ENCODE assay signal across 1 cellular context in the genomic region with DNA sequence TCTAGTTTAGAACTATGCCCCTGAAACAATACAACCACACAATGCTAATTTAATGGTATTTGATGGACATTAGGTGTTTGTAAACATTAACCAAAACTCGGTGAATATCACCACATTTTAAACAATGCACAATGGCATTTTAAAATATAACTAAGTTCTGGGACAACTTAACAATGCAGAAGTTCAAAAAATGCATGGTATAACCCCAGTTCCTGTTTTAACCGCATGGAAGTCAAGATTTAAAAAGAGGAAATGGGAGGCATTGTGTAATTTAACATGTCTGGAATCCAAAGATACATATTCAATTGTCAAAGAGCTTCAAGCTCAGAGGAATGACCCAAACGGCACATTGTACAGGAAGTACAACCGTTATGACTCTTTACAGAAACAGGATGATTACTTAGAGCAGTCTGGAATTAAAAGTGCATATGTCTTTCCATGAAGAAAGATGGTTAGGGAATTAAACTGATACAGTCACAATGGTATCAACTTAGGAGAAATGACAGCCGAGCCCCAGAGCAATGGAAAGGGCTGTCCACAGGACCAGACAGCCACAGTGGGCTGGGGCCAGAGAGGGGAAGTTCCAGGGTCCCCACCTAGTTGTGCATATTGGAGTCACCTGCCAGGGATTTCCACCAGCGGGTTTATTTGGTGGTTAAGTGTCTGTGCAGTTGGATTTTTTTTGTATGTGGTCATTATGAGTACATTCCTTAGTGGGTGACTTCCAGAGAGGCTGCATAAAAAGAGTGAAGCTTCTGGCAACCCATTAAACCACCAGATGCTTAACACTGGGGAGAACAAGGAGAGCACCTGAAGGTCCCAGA.
A peak's percentile ranks its signal among the peaks of the same experiment; 100 is the strongest.
TF ChIP-seq lines count a peak whose summit lies in the region.

No MANE protein-coding gene starts in this region.

TF ChIP-seq in HepG2, 621 proteins besides CTCF, POLR2A, EP300 and RAD21 (continues in another document):
- TF ChIP-seq KDM5B (CRISPR knock-in tag; IDR thresholded peaks at IDR 0.05; ENCODE audit: borderline replicate concordance), result no peak
- TF ChIP-seq ZNF605 (CRISPR knock-in tag; IDR thresholded peaks at IDR 0.05), result no peak
- TF ChIP-seq TSC22D2 (CRISPR knock-in tag; IDR thresholded peaks at IDR 0.05; ENCODE audit: borderline replicate concordance), result no peak
- TF ChIP-seq, protein P1, sequence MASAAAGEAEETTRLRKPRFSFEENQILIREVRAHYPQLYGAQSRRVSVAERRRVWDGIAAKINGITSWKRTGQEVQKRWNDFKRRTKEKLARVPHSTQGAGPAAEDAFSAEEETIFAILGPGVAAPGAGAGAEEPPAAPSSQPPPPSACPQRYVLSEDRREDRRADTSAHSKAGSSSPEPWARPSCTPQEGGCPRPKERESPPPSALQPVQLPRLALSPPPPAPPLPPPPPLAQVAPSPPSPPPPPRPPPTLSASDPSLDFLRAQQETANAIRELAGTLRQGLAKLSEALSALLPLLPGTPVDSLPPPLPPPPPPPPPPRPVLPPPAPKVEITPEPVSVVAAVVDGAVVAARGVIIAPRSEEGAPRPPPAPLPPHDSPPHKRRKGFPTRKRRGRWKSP (CRISPR knock-in tag; IDR thresholded peaks at IDR 0.05), result 0 out of 2 replicates have a peak, but pooled peaks have one; percentile 0
- TF ChIP-seq ELF1 (CRISPR knock-in tag; IDR thresholded peaks at IDR 0.05), result no peak
- TF ChIP-seq ZNF552 (CRISPR knock-in tag; IDR thresholded peaks at IDR 0.05; ENCODE audit: borderline replicate concordance), result no peak
- no peak for TF ChIP-seq SIN3B (IDR thresholded peaks at IDR 0.05; ENCODE audit: low read length)
- no peak for TF ChIP-seq ZNF296 (CRISPR knock-in tag; conservative IDR thresholded peaks at IDR 0.05)
- TF ChIP-seq HNF4A (CRISPR knock-in tag; IDR thresholded peaks at IDR 0.05), result no peak
- TF ChIP-seq FOXC1 (CRISPR knock-in tag; IDR thresholded peaks at IDR 0.05; ENCODE audit: borderline replicate concordance), result 0 out of 2 replicates have a peak, but pooled peaks have one; percentile 30
- peak; percentile 43 for TF ChIP-seq TEAD3 (CRISPR knock-in tag; optimal IDR thresholded peaks at IDR 0.05; ENCODE audit: borderline replicate concordance)
- no peak for TF ChIP-seq SATB2 (CRISPR knock-in tag; IDR thresholded peaks at IDR 0.05)
- 0 out of 2 replicates have a peak, but pooled peaks have one; percentile 23 for TF ChIP-seq PPARG (CRISPR knock-in tag; conservative IDR thresholded peaks at IDR 0.05)
- TF ChIP-seq AKAP8 (CRISPR knock-in tag; IDR thresholded peaks at IDR 0.05), result no peak
- peak; percentile 10; the same call in 1 of the 2 replicates for TF ChIP-seq RXRB (CRISPR knock-in tag; IDR thresholded peaks at IDR 0.05; ENCODE audit: borderline replicate concordance)
- no peak for TF ChIP-seq ZBTB38 (CRISPR knock-in tag; IDR thresholded peaks at IDR 0.05)
- TF ChIP-seq, protein P2, sequence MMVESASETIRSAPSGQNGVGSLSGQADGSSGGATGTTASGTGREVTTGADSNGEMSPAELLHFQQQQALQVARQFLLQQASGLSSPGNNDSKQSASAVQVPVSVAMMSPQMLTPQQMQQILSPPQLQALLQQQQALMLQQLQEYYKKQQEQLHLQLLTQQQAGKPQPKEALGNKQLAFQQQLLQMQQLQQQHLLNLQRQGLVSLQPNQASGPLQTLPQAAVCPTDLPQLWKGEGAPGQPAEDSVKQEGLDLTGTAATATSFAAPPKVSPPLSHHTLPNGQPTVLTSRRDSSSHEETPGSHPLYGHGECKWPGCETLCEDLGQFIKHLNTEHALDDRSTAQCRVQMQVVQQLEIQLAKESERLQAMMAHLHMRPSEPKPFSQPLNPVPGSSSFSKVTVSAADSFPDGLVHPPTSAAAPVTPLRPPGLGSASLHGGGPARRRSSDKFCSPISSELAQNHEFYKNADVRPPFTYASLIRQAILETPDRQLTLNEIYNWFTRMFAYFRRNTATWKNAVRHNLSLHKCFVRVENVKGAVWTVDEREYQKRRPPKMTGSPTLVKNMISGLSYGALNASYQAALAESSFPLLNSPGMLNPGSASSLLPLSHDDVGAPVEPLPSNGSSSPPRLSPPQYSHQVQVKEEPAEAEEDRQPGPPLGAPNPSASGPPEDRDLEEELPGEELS (CRISPR knock-in tag; IDR thresholded peaks at IDR 0.05), result peak; percentile 31; the same call in 1 of the 2 replicates
- TF ChIP-seq CBX2 (IDR thresholded peaks at IDR 0.05; ENCODE audit: low read depth, low read length), result no peak
- no peak for TF ChIP-seq CBX2 (CRISPR knock-in tag; IDR thresholded peaks at IDR 0.05; ENCODE audit: low read depth)
- TF ChIP-seq SAP130 (CRISPR knock-in tag; IDR thresholded peaks at IDR 0.05; ENCODE audit: low read depth), result peak; percentile 49
- TF ChIP-seq, protein P3, sequence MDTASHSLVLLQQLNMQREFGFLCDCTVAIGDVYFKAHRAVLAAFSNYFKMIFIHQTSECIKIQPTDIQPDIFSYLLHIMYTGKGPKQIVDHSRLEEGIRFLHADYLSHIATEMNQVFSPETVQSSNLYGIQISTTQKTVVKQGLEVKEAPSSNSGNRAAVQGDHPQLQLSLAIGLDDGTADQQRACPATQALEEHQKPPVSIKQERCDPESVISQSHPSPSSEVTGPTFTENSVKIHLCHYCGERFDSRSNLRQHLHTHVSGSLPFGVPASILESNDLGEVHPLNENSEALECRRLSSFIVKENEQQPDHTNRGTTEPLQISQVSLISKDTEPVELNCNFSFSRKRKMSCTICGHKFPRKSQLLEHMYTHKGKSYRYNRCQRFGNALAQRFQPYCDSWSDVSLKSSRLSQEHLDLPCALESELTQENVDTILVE (CRISPR knock-in tag; IDR thresholded peaks at IDR 0.05), result no peak
- no peak for TF ChIP-seq ZNF33B (CRISPR knock-in tag; IDR thresholded peaks at IDR 0.05)
- TF ChIP-seq SMYD3 (CRISPR knock-in tag; IDR thresholded peaks at IDR 0.05), result no peak
- TF ChIP-seq, protein P4, sequence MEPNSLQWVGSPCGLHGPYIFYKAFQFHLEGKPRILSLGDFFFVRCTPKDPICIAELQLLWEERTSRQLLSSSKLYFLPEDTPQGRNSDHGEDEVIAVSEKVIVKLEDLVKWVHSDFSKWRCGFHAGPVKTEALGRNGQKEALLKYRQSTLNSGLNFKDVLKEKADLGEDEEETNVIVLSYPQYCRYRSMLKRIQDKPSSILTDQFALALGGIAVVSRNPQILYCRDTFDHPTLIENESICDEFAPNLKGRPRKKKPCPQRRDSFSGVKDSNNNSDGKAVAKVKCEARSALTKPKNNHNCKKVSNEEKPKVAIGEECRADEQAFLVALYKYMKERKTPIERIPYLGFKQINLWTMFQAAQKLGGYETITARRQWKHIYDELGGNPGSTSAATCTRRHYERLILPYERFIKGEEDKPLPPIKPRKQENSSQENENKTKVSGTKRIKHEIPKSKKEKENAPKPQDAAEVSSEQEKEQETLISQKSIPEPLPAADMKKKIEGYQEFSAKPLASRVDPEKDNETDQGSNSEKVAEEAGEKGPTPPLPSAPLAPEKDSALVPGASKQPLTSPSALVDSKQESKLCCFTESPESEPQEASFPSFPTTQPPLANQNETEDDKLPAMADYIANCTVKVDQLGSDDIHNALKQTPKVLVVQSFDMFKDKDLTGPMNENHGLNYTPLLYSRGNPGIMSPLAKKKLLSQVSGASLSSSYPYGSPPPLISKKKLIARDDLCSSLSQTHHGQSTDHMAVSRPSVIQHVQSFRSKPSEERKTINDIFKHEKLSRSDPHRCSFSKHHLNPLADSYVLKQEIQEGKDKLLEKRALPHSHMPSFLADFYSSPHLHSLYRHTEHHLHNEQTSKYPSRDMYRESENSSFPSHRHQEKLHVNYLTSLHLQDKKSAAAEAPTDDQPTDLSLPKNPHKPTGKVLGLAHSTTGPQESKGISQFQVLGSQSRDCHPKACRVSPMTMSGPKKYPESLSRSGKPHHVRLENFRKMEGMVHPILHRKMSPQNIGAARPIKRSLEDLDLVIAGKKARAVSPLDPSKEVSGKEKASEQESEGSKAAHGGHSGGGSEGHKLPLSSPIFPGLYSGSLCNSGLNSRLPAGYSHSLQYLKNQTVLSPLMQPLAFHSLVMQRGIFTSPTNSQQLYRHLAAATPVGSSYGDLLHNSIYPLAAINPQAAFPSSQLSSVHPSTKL (CRISPR knock-in tag; IDR thresholded peaks at IDR 0.05), result peak; percentile 52
- TF ChIP-seq TAF15 (IDR thresholded peaks at IDR 0.05; ENCODE audit: low read depth, low read length, poor library complexity, severe bottlenecking), result no peak
- TF ChIP-seq SMC3 (IDR thresholded peaks at IDR 0.05; ENCODE audit: low read length), result no peak
- TF ChIP-seq SUZ12 (IDR thresholded peaks at IDR 0.05; ENCODE audit: low read depth, low read length), result no peak
- TF ChIP-seq ZNF234 (CRISPR knock-in tag; conservative IDR thresholded peaks at IDR 0.05), result no peak
- TF ChIP-seq TBP (CRISPR knock-in tag; IDR thresholded peaks at IDR 0.05), result peak; percentile 51; the same call in 1 of the 2 replicates
- TF ChIP-seq ATM (IDR thresholded peaks at IDR 0.05; ENCODE audit: borderline replicate concordance), result no peak
- no peak for TF ChIP-seq ZFP82 (CRISPR knock-in tag; IDR thresholded peaks at IDR 0.05; ENCODE audit: borderline replicate concordance)
- TF ChIP-seq SOX13 (IDR thresholded peaks at IDR 0.05), result peak; percentile 58; the same call in 1 of the 2 replicates
- peak in 1 of 2 experiments; percentile 93; a peak in 2 of 4 replicates for TF ChIP-seq SOX13 (CRISPR knock-in tag; conservative IDR thresholded peaks at IDR 0.05 in 1 of 2, IDR thresholded peaks at IDR 0.05 in 1 of 2)
- TF ChIP-seq GATAD2A (CRISPR knock-in tag; IDR thresholded peaks at IDR 0.05), result peak; percentile 24; the same call in 1 of the 2 replicates
- peak; percentile 40; the same call in 1 of the 2 replicates for TF ChIP-seq RCOR2 (CRISPR knock-in tag; IDR thresholded peaks at IDR 0.05)
- TF ChIP-seq FOXK1 (CRISPR knock-in tag; IDR thresholded peaks at IDR 0.05; ENCODE audit: borderline replicate concordance, low read depth), result 0 out of 2 replicates have a peak, but pooled peaks have one; percentile 26
- 0 out of 2 replicates have a peak, but pooled peaks have one; percentile 11 for TF ChIP-seq ZNF766 (CRISPR knock-in tag; IDR thresholded peaks at IDR 0.05; ENCODE audit: borderline replicate concordance)
- TF ChIP-seq, protein P5, sequence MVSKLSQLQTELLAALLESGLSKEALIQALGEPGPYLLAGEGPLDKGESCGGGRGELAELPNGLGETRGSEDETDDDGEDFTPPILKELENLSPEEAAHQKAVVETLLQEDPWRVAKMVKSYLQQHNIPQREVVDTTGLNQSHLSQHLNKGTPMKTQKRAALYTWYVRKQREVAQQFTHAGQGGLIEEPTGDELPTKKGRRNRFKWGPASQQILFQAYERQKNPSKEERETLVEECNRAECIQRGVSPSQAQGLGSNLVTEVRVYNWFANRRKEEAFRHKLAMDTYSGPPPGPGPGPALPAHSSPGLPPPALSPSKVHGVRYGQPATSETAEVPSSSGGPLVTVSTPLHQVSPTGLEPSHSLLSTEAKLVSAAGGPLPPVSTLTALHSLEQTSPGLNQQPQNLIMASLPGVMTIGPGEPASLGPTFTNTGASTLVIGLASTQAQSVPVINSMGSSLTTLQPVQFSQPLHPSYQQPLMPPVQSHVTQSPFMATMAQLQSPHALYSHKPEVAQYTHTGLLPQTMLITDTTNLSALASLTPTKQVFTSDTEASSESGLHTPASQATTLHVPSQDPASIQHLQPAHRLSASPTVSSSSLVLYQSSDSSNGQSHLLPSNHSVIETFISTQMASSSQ (IDR thresholded peaks at IDR 0.05; ENCODE audit: low read depth), result 0 out of 2 replicates have a peak, but pooled peaks have one; percentile 13
- TF ChIP-seq, protein P5 (CRISPR knock-in tag; IDR thresholded peaks at IDR 0.05; ENCODE audit: borderline replicate concordance), result no peak
- TF ChIP-seq SOX5 (CRISPR knock-in tag; IDR thresholded peaks at IDR 0.05; ENCODE audit: borderline replicate concordance), result peak; percentile 96
- TF ChIP-seq ZNF761 (CRISPR knock-in tag; conservative IDR thresholded peaks at IDR 0.05), result no peak
- no peak for TF ChIP-seq ARNTL (CRISPR knock-in tag; IDR thresholded peaks at IDR 0.05)
- TF ChIP-seq CEBPG (CRISPR knock-in tag; IDR thresholded peaks at IDR 0.05), result 0 out of 2 replicates have a peak, but pooled peaks have one; percentile 33
- TF ChIP-seq, protein P6, sequence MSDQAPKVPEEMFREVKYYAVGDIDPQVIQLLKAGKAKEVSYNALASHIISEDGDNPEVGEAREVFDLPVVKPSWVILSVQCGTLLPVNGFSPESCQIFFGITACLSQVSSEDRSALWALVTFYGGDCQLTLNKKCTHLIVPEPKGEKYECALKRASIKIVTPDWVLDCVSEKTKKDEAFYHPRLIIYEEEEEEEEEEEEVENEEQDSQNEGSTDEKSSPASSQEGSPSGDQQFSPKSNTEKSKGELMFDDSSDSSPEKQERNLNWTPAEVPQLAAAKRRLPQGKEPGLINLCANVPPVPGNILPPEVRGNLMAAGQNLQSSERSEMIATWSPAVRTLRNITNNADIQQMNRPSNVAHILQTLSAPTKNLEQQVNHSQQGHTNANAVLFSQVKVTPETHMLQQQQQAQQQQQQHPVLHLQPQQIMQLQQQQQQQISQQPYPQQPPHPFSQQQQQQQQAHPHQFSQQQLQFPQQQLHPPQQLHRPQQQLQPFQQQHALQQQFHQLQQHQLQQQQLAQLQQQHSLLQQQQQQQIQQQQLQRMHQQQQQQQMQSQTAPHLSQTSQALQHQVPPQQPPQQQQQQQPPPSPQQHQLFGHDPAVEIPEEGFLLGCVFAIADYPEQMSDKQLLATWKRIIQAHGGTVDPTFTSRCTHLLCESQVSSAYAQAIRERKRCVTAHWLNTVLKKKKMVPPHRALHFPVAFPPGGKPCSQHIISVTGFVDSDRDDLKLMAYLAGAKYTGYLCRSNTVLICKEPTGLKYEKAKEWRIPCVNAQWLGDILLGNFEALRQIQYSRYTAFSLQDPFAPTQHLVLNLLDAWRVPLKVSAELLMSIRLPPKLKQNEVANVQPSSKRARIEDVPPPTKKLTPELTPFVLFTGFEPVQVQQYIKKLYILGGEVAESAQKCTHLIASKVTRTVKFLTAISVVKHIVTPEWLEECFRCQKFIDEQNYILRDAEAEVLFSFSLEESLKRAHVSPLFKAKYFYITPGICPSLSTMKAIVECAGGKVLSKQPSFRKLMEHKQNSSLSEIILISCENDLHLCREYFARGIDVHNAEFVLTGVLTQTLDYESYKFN (CRISPR knock-in tag; conservative IDR thresholded peaks at IDR 0.05), result peak; percentile 39; the same call in 1 of the 2 replicates
- TF ChIP-seq ZNF563 (CRISPR knock-in tag; IDR thresholded peaks at IDR 0.05), result no peak
- no peak for TF ChIP-seq KLF13 (CRISPR knock-in tag; IDR thresholded peaks at IDR 0.05)
- 0 out of 2 replicates have a peak, but pooled peaks have one; percentile 51 for TF ChIP-seq FOXP1 (IDR thresholded peaks at IDR 0.05)
- peak; percentile 81 for TF ChIP-seq FOXP1 (CRISPR knock-in tag; IDR thresholded peaks at IDR 0.05)
- TF ChIP-seq ELF3 (CRISPR knock-in tag; IDR thresholded peaks at IDR 0.05), result peak; percentile 65
